Comparison of ENCODE assay signal across 9 cellular contexts in genomic region chr6:35096129-35096852, GRCh38. TPM values are rescaled to one million over a fixed set of nuclear protein-coding genes. Genes with fewer than 3 reads are reported as not detected.
DNase-seq lines count a peak whose midpoint lies in the region; ATAC-seq and TF ChIP-seq lines count a peak whose summit lies in the region.
"Had no signal": no experiment of that assay in that cellular context is flagged by ENCODE, and none has a peak within 500 bp of the region (broad histone marks: within the 10 kb centered on the region; RNA-seq: fewer than 3 reads in every experiment).

No MANE protein-coding gene starts in this region.

- no peak overlapping the region for H2BK12ac ChIP-seq in H9 (ENCODE audit: insufficient read length, low read depth, low read length)

- H2AFZ ChIP-seq in H9 (ENCODE audit: low read length) = no peak overlapping the region
- peak overlapping the region; percentile 48 for H2AFZ ChIP-seq in PC-3 (ENCODE audit: low read length)

- H3K9ac ChIP-seq in H9 (ENCODE audit: extremely low read depth, insufficient read length, low read length) (no peak overlapping the region), PC-3 (ENCODE audit: low read length) (no peak overlapping the region)

- H4K20me1 ChIP-seq in H9 (ENCODE audit: control insufficient read depth, insufficient read depth, insufficient read length) = no peaks in the 10 kb centered on the region
- H4K20me1 ChIP-seq in PC-3 (ENCODE audit: low read length) = no peaks in the 10 kb centered on the region

- H3K9me2 ChIP-seq in PC-3 (replicated peaks; ENCODE audit: low read length) = no peaks in the 10 kb centered on the region

- no peak for TF ChIP-seq CTCF in H9 (conservative IDR thresholded peaks at IDR 0.05)
- no peak for TF ChIP-seq CTCF in PC-3 (conservative IDR thresholded peaks at IDR 0.05; ENCODE audit: low read depth, low read length)
- no peak for TF ChIP-seq CTCF in fibroblast of the aortic adventitia (IDR thresholded peaks at IDR 0.05; ENCODE audit: insufficient read depth, low read length)

- H4K5ac ChIP-seq in H9 (ENCODE audit: insufficient read length, low read depth, low read length) = no peak overlapping the region

- H3K36me3 ChIP-seq in PC-3 (ENCODE audit: low read depth, low read length) = no peaks in the 10 kb centered on the region

- no peak overlapping the region for H2BK20ac ChIP-seq in H9 (ENCODE audit: low read depth, low read length, poor library complexity, severe bottlenecking)

- no peak overlapping the region for H2BK120ac ChIP-seq in H9 (ENCODE audit: low read depth, low read length, poor library complexity, severe bottlenecking)

- H2BK5ac ChIP-seq in H9 (ENCODE audit: insufficient read length, low read length) = no peak overlapping the region

- no peaks in the 10 kb centered on the region for H3K9me3 ChIP-seq in H9 (ENCODE audit: control insufficient read depth, low read depth, low read length)
- no peaks in the 10 kb centered on the region for H3K9me3 ChIP-seq in PC-3 (ENCODE audit: low read length)

- H3T11ph ChIP-seq in H9 (ENCODE audit: low read length) = no peak overlapping the region

- no TSS peak for BruUV-seq in PC-3 (replicated peaks; lab: Mats Ljungman, UMichigan)

- ATAC-seq in PC-3 (peak; percentile 84), GM19035 (IDR thresholded peaks at IDR 0.05; ENCODE audit: unreplicated experiment) (no peak), HG02759 (IDR thresholded peaks at IDR 0.05; ENCODE audit: unreplicated experiment) (no peak)

- H3K27ac Mint-ChIP-seq in H9 = peak overlapping the region in 2 of 3 experiments; percentile 34 to 82; a peak in 3 of 7 replicates
- H3K27ac Mint-ChIP-seq in T-helper 2 cell treated with Interferon-gamma antibody and Interleukin-4, amounts not matched to agents 5 μg/mL and 100 μg/mL, for 36 hours = no peak overlapping the region

- H3K4me3 Mint-ChIP-seq in H9 = no peak overlapping the region
- H3K4me3 Mint-ChIP-seq in T-helper 2 cell treated with Interferon-gamma antibody and Interleukin-4, amounts not matched to agents 5 μg/mL and 100 μg/mL, for 36 hours = no peak overlapping the region

- H3F3A ChIP-seq in PC-3 (ENCODE audit: low read length, unreplicated experiment) = no peaks in the 10 kb centered on the region

- no peak overlapping the region for H3K4ac ChIP-seq in H9 (ENCODE audit: low read depth, low read length)

- H3K4me2 ChIP-seq in H9 (ENCODE audit: insufficient read depth, insufficient read length, low read length) = no peak overlapping the region
- peak overlapping the region; percentile 43 for H3K4me2 ChIP-seq in PC-3 (ENCODE audit: low read length)

- H3K79me1 ChIP-seq in H9 (ENCODE audit: insufficient read depth, low read depth, low read length, poor library complexity, severe bottlenecking) = no peaks in the 10 kb centered on the region

- no peak overlapping the region for H3K23ac ChIP-seq in H9 (ENCODE audit: insufficient read length, low read depth, low read length)

- CTCF ChIA-PET in PC-3 (lab: Charles Lee) = interaction anchor here (0.6 kb wide), 1 partner anchor 81 kb away, joined by 5 read pairs; no protein-coding TSS in a partner anchor

- H3K9me3 Mint-ChIP-seq in H9 = no peaks in the 10 kb centered on the region; a peak in 2 of 5 replicates
- H3K9me3 Mint-ChIP-seq in T-helper 2 cell treated with Interferon-gamma antibody and Interleukin-4, amounts not matched to agents 5 μg/mL and 100 μg/mL, for 36 hours = no peaks in the 10 kb centered on the region

- no peak overlapping the region for H3K14ac ChIP-seq in H9 (ENCODE audit: insufficient read depth, low read length)

- H2BK15ac ChIP-seq in H9 (ENCODE audit: low read depth, low read length) = no peak overlapping the region

- WGBS in H9 (ENCODE audit: extremely low coverage, insufficient read length, low lambda C conversion rate) = no CpG with 5 or more reads among the region's 3 CpGs

- H3K4me3 ChIP-seq in PC-3 (ENCODE audit: low read length) (no peak overlapping the region), fibroblast of the aortic adventitia (ENCODE audit: low read depth, low read length) (no peak overlapping the region), skeletal muscle cell (ENCODE audit: low read depth, low read length) (no peak overlapping the region)

- H3K4me1 Mint-ChIP-seq in H9 = peaks cover 36 to 43% of the 10 kb centered on the region in 2 experiments
- no peaks in the 10 kb centered on the region for H3K4me1 Mint-ChIP-seq in T-helper 2 cell treated with Interferon-gamma antibody and Interleukin-4, amounts not matched to agents 5 μg/mL and 100 μg/mL, for 36 hours (ENCODE audit: low read depth)

- H3K36me3 Mint-ChIP-seq in H9 (ENCODE audit: insufficient read depth in 1 of 3, low read depth in 3 of 3) = peaks cover 0 to 1% (median 0%) of the 10 kb centered on the region in 3 experiments; a peak in 1 of 7 replicates
- H3K36me3 Mint-ChIP-seq in T-helper 2 cell treated with Interferon-gamma antibody and Interleukin-4, amounts not matched to agents 5 μg/mL and 100 μg/mL, for 36 hours (ENCODE audit: low read depth) = no peaks in the 10 kb centered on the region

- no peak overlapping the region for H4K91ac ChIP-seq in H9 (ENCODE audit: insufficient read length, low read depth, low read length)

- no peak overlapping the region for H3K56ac ChIP-seq in H9 (ENCODE audit: insufficient read length, low read depth, low read length)

- DNase-seq in H9 (no peak), PC-3 (peak; percentile 80), fibroblast of the aortic adventitia (ENCODE audit: low read depth) (peak; percentile 83), skeletal muscle cell (ENCODE audit: low read depth) (peak; percentile 70)
- no peak for DNase-seq in NK-92 treated with Interleukin-12 subunit alpha and Interleukin-12 subunit beta, amount 100 ng/mL, for 24 hours (lab: John Stamatoyannopoulos, UW)
- no peak for DNase-seq in T-helper 2 cell treated with Interferon-gamma antibody and Interleukin-4, amounts not matched to agents 5 μg/mL and 100 μg/mL, for 36 hours (ENCODE audit: low spot score)
- DNase-seq: glutamatergic neuron had no signal

- intact Hi-C loops in PC-3 (cut with micrococcal nuclease) = no loop called here

- H3K27ac ChIP-seq in H9 (ENCODE audit: insufficient read length, low read depth, low read length) (no peak overlapping the region), PC-3 (ENCODE audit: low read length) (peak overlapping the region; percentile 59)

- H3K27me3 Mint-ChIP-seq in H9 (ENCODE audit: low read depth) = no peaks in the 10 kb centered on the region
- peaks cover 16% of the 10 kb centered on the region for H3K27me3 Mint-ChIP-seq in T-helper 2 cell treated with Interferon-gamma antibody and Interleukin-4, amounts not matched to agents 5 μg/mL and 100 μg/mL, for 36 hours (ENCODE audit: low read depth)

- H3K23me2 ChIP-seq in H9 (ENCODE audit: insufficient read length, low read depth, low read length, poor library complexity, severe bottlenecking) = no peaks in the 10 kb centered on the region

- H4K8ac ChIP-seq in H9 (replicated peaks; ENCODE audit: insufficient read length, low read depth, low read length) = no peak overlapping the region

- no peaks in the 10 kb centered on the region for H3K27me3 ChIP-seq in H9 (ENCODE audit: insufficient read depth, low read length)
- H3K27me3 ChIP-seq in PC-3 (ENCODE audit: low read length) = no peaks in the 10 kb centered on the region

- peaks cover 8% of the 10 kb centered on the region; the same call in 1 of the 2 replicates for H3K4me1 ChIP-seq in H9 (ENCODE audit: insufficient read depth, low read length)
- peaks cover 15% of the 10 kb centered on the region for H3K4me1 ChIP-seq in PC-3 (ENCODE audit: insufficient read depth, low read length)

- H3K18ac ChIP-seq in H9 (ENCODE audit: insufficient read length, low read depth, low read length) = no peak overlapping the region

- POLR2A ChIA-PET in PC-3 (lab: Charles Lee; ENCODE audit: unreplicated experiment) = interaction anchor here (0.7 kb wide), 1 partner anchor 62 kb away, joined by 8 read pairs; no protein-coding TSS in a partner anchor

- no peaks in the 10 kb centered on the region for H3K79me2 ChIP-seq in H9 (ENCODE audit: insufficient read depth, low read length)
- no peaks in the 10 kb centered on the region for H3K79me2 ChIP-seq in PC-3 (ENCODE audit: low read length)

- no peak overlapping the region for H2AK5ac ChIP-seq in H9 (ENCODE audit: insufficient read length, low read length)

RNA-seq across cellular contexts. Expression of gene TCP11, which starts 44.8 kb away (rescaled TPM):
- total RNA-seq in H9 (2021) (not detected in 2 replicates), PC-3 (2014; rRNA removed) (1.3 and 1.7 TPM in 2 replicates), fibroblast of the aortic adventitia (ENCODE audit: low replicate concordance) (0.36 TPM in 1 of 2 replicates, not detected in the other)

Comparison
In these comparisons a context has a peak if more than half of its experiments do, and no peak if none do; other contexts are left out.
1. DNase-seq: peak in PC-3 (single experiment), fibroblast of the aortic adventitia (single experiment) and skeletal muscle cell (single experiment); none in H9 (single experiment), NK-92 treated with Interleukin-12 subunit alpha and Interleukin-12 subunit beta, amount 100 ng/mL, for 24 hours (single experiment) and T-helper 2 cell treated with Interferon-gamma antibody and Interleukin-4, amounts not matched to agents 5 μg/mL and 100 μg/mL, for 36 hours (single experiment).